In genomic region chr14:37403656-37404055, GRCh38 we compare ENCODE assay signal across 27 cellular contexts.
"Had no signal": no experiment of that assay in that cellular context is flagged by ENCODE, and none has a peak within 500 bp of the region (broad histone marks: within the 10 kb centered on the region; RNA-seq: fewer than 3 reads in every experiment).

No MANE protein-coding gene starts in this region.

- H3K9me3 ChIP-seq: colonic mucosa, gastroesophageal sphincter, right lobe of liver, testis, transverse colon had no signal

- H3K27ac ChIP-seq: ascending aorta, cardiac muscle cell, colonic mucosa, gastroesophageal sphincter, right lobe of liver, testis, transverse colon had no signal

- H3K4me1 ChIP-seq: ascending aorta, colonic mucosa, gastroesophageal sphincter, right lobe of liver, testis, transverse colon had no signal

- H3K36me3 ChIP-seq: ascending aorta, cardiac muscle cell, colonic mucosa, gastroesophageal sphincter, right lobe of liver, transverse colon had no signal

- DNase-seq: activated CD4-positive, alpha-beta memory T cell treated with anti-CD3 and anti-CD28 coated beads for 36 hours; activated CD4-positive, alpha-beta T cell treated with anti-CD3 and anti-CD28 coated beads, Interleukin-2, amount 10 ng/mL, durations not matched to agents 24 days and 14 days; activated CD4-positive, CD25-positive, alpha-beta regulatory T cell treated with anti-CD3 and anti-CD28 coated beads, Interleukin-2, amount 50 U/mL, for 72 hours; activated CD8-positive, alpha-beta memory T cell treated with anti-CD3 and anti-CD28 coated beads, Interleukin-2, amount 50 U/mL, for 4 hours; activated gamma-delta T cell; activated naive CD4-positive, alpha-beta T cell treated with anti-CD3 and anti-CD28 coated beads, Interleukin-2, amount 10 ng/mL, durations not matched to agents 7 days and 5 days; activated naive CD8-positive, alpha-beta T cell treated with anti-CD3 and anti-CD28 coated beads, Interleukin-2, amount 10 ng/mL, durations not matched to agents 7 days and 5 days; activated T-cell treated with anti-CD3 and anti-CD28 coated beads, Interleukin-2, amount 50 U/mL, for 1 hour; cerebellar nuclear complex; colonic mucosa; effector memory CD8-positive, alpha-beta T cell; erythroblast; head of caudate nucleus; hippocampal formation; left colon; naive thymus-derived CD8-positive, alpha-beta T cell; posterior cingulate gyrus; right lobe of liver; stimulated activated CD4-positive, alpha-beta T cell treated with anti-CD3 and anti-CD28 coated beads, Interleukin-2, amount 100 ng/mL, for 48 hours; stimulated activated naive CD8-positive, alpha-beta T cell treated with anti-CD3 and anti-CD28 coated beads, Interleukin-15, Interleukin-2, amounts not matched to agents 100 U/mL and 50 U/mL, for 24 hours; T-helper 17 cell; T1000; testis; transverse colon had no signal

- H3K4me3 ChIP-seq: ascending aorta, cardiac muscle cell, colonic mucosa, gastroesophageal sphincter, right lobe of liver, testis, transverse colon had no signal

- H3K27me3 ChIP-seq: ascending aorta, cardiac muscle cell, colonic mucosa, gastroesophageal sphincter, right lobe of liver, testis, transverse colon had no signal

- ATAC-seq: effector memory CD8-positive, alpha-beta T cell; gastroesophageal sphincter; left colon; naive thymus-derived CD8-positive, alpha-beta T cell; right lobe of liver; stimulated activated naive CD8-positive, alpha-beta T cell treated with anti-CD3 and anti-CD28 coated beads, Interleukin-15, Interleukin-2, amounts not matched to agents 100 U/mL and 50 U/mL, for 24 hours; T-helper 17 cell had no signal
